12 cellular contexts compared by ENCODE assay signal in the genomic region with DNA sequence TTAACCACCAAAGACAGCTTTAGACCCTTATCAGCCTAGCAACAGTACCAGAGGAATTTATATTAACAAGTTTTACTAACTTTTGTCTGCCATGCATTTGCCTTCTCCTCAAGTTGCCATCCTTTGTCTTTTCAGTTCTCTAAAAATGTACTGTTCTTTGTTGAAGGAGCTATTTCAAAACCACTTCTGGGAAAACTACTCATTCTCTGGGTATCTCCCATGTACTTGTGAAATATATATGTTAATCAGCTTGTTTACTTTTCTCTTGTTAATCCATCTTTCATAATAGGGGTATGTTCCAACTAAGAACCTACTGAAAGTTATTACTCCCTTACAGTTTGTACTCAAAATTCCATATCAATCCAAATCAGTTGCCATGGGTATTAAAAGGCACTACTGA. TPM values are rescaled to one million over a fixed set of nuclear protein-coding genes. Genes with fewer than 3 reads are reported as not detected.
DNase-seq lines count a peak whose midpoint lies in the region; ATAC-seq and TF ChIP-seq lines count a peak whose summit lies in the region.
"Had no signal": no experiment of that assay in that cellular context is flagged by ENCODE, and none has a peak within 500 bp of the region (broad histone marks: within the 10 kb centered on the region; RNA-seq: fewer than 3 reads in every experiment).

No MANE protein-coding gene starts in this region.

- H3K9me3 ChIP-seq in skeletal muscle satellite cell (replicated peaks; ENCODE audit: low read length), result no peaks in the 10 kb centered on the region

- H3K4me1 Mint-ChIP-seq in activated T-cell treated with anti-CD3 and anti-CD28 coated beads, Interleukin-2, amount 50 U/mL, for 24 hours (ENCODE audit: low read depth), result peaks cover 46% of the 10 kb centered on the region
- H3K4me1 Mint-ChIP-seq in activated T-cell treated with anti-CD3 and anti-CD28 coated beads, Interleukin-2, amount 50 U/mL, for 4 hours (ENCODE audit: low read depth), result peaks cover 40% of the 10 kb centered on the region

- no peak for TF ChIP-seq POLR2A in NB4 (IDR thresholded peaks at IDR 0.05; ENCODE audit: extremely low read depth, insufficient read length)

- TF ChIP-seq CTCF in NB4 (IDR thresholded peaks at IDR 0.05; ENCODE audit: low read depth, low read length) (no peak), epithelial cell of esophagus (IDR thresholded peaks at IDR 0.05; ENCODE audit: insufficient read depth, low read depth, low read length, missing control alignments) (no peak)

- H3K4me2 ChIP-seq in skeletal muscle satellite cell (ENCODE audit: low read length), result peak overlapping the region; percentile 57

- peaks cover 67% of the 10 kb centered on the region for H3K4me1 ChIP-seq in skeletal muscle satellite cell (ENCODE audit: control insufficient read depth, insufficient read depth, low read length)

- ATAC-seq in activated T-cell treated with anti-CD3 and anti-CD28 coated beads, Interleukin-2, amount 50 U/mL, for 4 hours, result no peak
- no peak for ATAC-seq in GM19452 (IDR thresholded peaks at IDR 0.05; ENCODE audit: unreplicated experiment)

- no peaks in the 10 kb centered on the region for H3K27me3 Mint-ChIP-seq in activated T-cell treated with anti-CD3 and anti-CD28 coated beads, Interleukin-2, amount 50 U/mL, for 24 hours
- H3K27me3 Mint-ChIP-seq in activated T-cell treated with anti-CD3 and anti-CD28 coated beads, Interleukin-2, amount 50 U/mL, for 4 hours (ENCODE audit: low read depth), result no peaks in the 10 kb centered on the region

- H3K4me3 ChIP-seq in NB4 (ENCODE audit: low read depth, low read length) (no peak overlapping the region), epithelial cell of esophagus (ENCODE audit: low read length) (no peak overlapping the region), skeletal muscle satellite cell (ENCODE audit: low read length) (peak overlapping the region; percentile 31)

- no peak for DNase-seq in activated T-cell treated with anti-CD3 and anti-CD28 coated beads, Interleukin-2, amount 50 U/mL, for 24 hours
- DNase-seq in activated T-cell treated with anti-CD3 and anti-CD28 coated beads, Interleukin-2, amount 50 U/mL, for 4 hours, result no peak
- peak; percentile 65 for DNase-seq in NB4 (ENCODE audit: low read depth)
- DNase-seq in epithelial cell of esophagus (ENCODE audit: low read depth), result peak; percentile 79
- no peak for DNase-seq in pons (ENCODE audit: low spot score)
- no peak for DNase-seq in retina
- DNase-seq: activated T-cell treated with anti-CD3 and anti-CD28 coated beads for 4 hours; central memory CD4-positive, alpha-beta T cell; NCI-H2081; stimulated activated CD4-positive, alpha-beta T cell treated with anti-CD3 and anti-CD28 coated beads, Interleukin-4, amount 100 ng/mL, for 24 hours had no signal

- peak overlapping the region; percentile 27 for H3K27ac Mint-ChIP-seq in activated T-cell treated with anti-CD3 and anti-CD28 coated beads, Interleukin-2, amount 50 U/mL, for 24 hours

- no peak overlapping the region for H3K4me3 Mint-ChIP-seq in activated T-cell treated with anti-CD3 and anti-CD28 coated beads, Interleukin-2, amount 50 U/mL, for 24 hours
- H3K4me3 Mint-ChIP-seq in activated T-cell treated with anti-CD3 and anti-CD28 coated beads, Interleukin-2, amount 50 U/mL, for 4 hours, result no peak overlapping the region

- no peaks in the 10 kb centered on the region for H3K9me3 Mint-ChIP-seq in activated T-cell treated with anti-CD3 and anti-CD28 coated beads, Interleukin-2, amount 50 U/mL, for 24 hours
- no peaks in the 10 kb centered on the region for H3K9me3 Mint-ChIP-seq in activated T-cell treated with anti-CD3 and anti-CD28 coated beads, Interleukin-2, amount 50 U/mL, for 4 hours

- H3K27me3 ChIP-seq in skeletal muscle satellite cell (ENCODE audit: control insufficient read depth, insufficient read depth, low read length), result no peaks in the 10 kb centered on the region

- peak overlapping the region; percentile 37 for H3K9ac ChIP-seq in skeletal muscle satellite cell (ENCODE audit: low read depth, low read length)

- H3K36me3 ChIP-seq in skeletal muscle satellite cell (ENCODE audit: insufficient read depth, low read length), result no peaks in the 10 kb centered on the region

- H3K36me3 Mint-ChIP-seq in activated T-cell treated with anti-CD3 and anti-CD28 coated beads, Interleukin-2, amount 50 U/mL, for 24 hours (ENCODE audit: low read depth), result peaks cover 4% of the 10 kb centered on the region
- H3K36me3 Mint-ChIP-seq in activated T-cell treated with anti-CD3 and anti-CD28 coated beads, Interleukin-2, amount 50 U/mL, for 4 hours (ENCODE audit: insufficient read depth), result peaks cover 4% of the 10 kb centered on the region

RNA-seq across cellular contexts. Expression of gene DPYD, which starts 16.3 kb away (rescaled TPM):
- 1 to 10 TPM; 2.1 to 3.5 (median 2.8) TPM for total RNA-seq in activated T-cell treated with anti-CD3 and anti-CD28 coated beads, Interleukin-2, amount 50 U/mL, for 4 hours
- total RNA-seq in skeletal muscle satellite cell (2012; rRNA removed), result 41.7 and 78.8 TPM in 2 replicates

Comparison
In these comparisons a context has a peak if more than half of its experiments do, and no peak if none do; other contexts are left out.
1. DNase-seq: peak in NB4 (single experiment) and epithelial cell of esophagus (single experiment); none in activated T-cell treated with anti-CD3 and anti-CD28 coated beads, Interleukin-2, amount 50 U/mL, for 24 hours (single experiment), activated T-cell treated with anti-CD3 and anti-CD28 coated beads, Interleukin-2, amount 50 U/mL, for 4 hours (single experiment), pons (single experiment) and retina (single experiment).